Comparison of ENCODE assay signal across 20 cellular contexts in genomic region chr9:135216236-135216635, GRCh38.
DNase-seq lines count a peak whose midpoint lies in the region; ATAC-seq, FAIRE-seq and TF ChIP-seq lines count a peak whose summit lies in the region.
"Had no signal": no experiment of that assay in that cellular context is flagged by ENCODE, and none has a peak within 500 bp of the region (broad histone marks: within the 10 kb centered on the region; RNA-seq: fewer than 3 reads in every experiment).

No MANE protein-coding gene starts in this region.

- H3K14ac ChIP-seq in H1 (ENCODE audit: insufficient read length) = no peak overlapping the region

- H2AK5ac ChIP-seq in H1 (ENCODE audit: low read depth, low read length) = no peak overlapping the region

- intact Hi-C loops in pancreas (cut with DNase I) = no loop called here
- intact Hi-C loops in CD4-positive, alpha-beta T cell (cut with DNase I, micrococcal nuclease) = no loop called here

- no peak overlapping the region for H2BK20ac ChIP-seq in H1 (ENCODE audit: low read length)

- POLR2A ChIA-PET in H1 (lab: Charles Lee; ENCODE audit: partially characterized antibody) = no interaction called here
- POLR2A ChIA-PET in CD4-positive, alpha-beta T cell (lab: Charles Lee) = no interaction called here

- H3K27ac Mint-ChIP-seq in CD4-positive, alpha-beta T cell = no peak overlapping the region
- H3K27ac Mint-ChIP-seq: IgD-negative memory B cell had no signal

- H4K5ac ChIP-seq in H1 (ENCODE audit: insufficient read length, low read depth, low read length) = no peak overlapping the region

- H3K56ac ChIP-seq in H1 (replicated peaks; ENCODE audit: insufficient read length, low read depth, low read length) = no peak overlapping the region

- H3K9me3 ChIP-seq in BE2C (peaks cover 2% of the 10 kb centered on the region; the same call in 1 of the 2 replicates), H1 (ENCODE audit: insufficient read depth in 2 of 2, low read depth in 1 of 2, low read length in 1 of 2) (peaks cover 5 to 9% of the 10 kb centered on the region in 2 experiments; a peak in 3 of 4 replicates), pancreas (no peaks in the 10 kb centered on the region), small intestine (ENCODE audit: control insufficient read depth, low read depth) (no peaks in the 10 kb centered on the region)
- H3K9me3 ChIP-seq in CD4-positive, alpha-beta T cell (ENCODE audit: control insufficient read depth, low read length) = no peaks in the 10 kb centered on the region
- H3K9me3 ChIP-seq: MG63 had no signal

- no peak overlapping the region for H3K9ac ChIP-seq in H1 (replicated peaks in 1 of 4; ENCODE audit: extremely low read depth in 1 of 4, low read depth in 3 of 4, low read length in 3 of 4)

- no peak overlapping the region for H3K4me3 Mint-ChIP-seq in CD4-positive, alpha-beta T cell
- H3K4me3 Mint-ChIP-seq: IgD-negative memory B cell had no signal

- no peak overlapping the region for H2AFZ ChIP-seq in H1 (ENCODE audit: low read length)

- no peak for TF ChIP-seq EP300 in H1 (IDR thresholded peaks at IDR 0.05; ENCODE audit: borderline replicate concordance in 1 of 2, low read depth in 2 of 2, low read length in 2 of 2)

- no peak overlapping the region for H2BK120ac ChIP-seq in H1 (replicated peaks; ENCODE audit: low read depth, low read length)

- no peak overlapping the region for H4K8ac ChIP-seq in H1 (ENCODE audit: extremely low read depth, insufficient read depth, low read length)

- no peaks in the 10 kb centered on the region for H3K36me3 Mint-ChIP-seq in CD4-positive, alpha-beta T cell (ENCODE audit: low read depth)
- H3K36me3 Mint-ChIP-seq: IgD-negative memory B cell had no signal

- peak; percentile 16 to 31 (median 20) for ATAC-seq in pancreas
- ATAC-seq in CD4-positive, alpha-beta T cell (ENCODE audit: poor library complexity) = no peak

- H2BK5ac ChIP-seq in H1 (ENCODE audit: low read depth, low read length) = no peak overlapping the region

- H3K27me3 Mint-ChIP-seq in CD4-positive, alpha-beta T cell = peaks cover 19% of the 10 kb centered on the region

- H2BK15ac ChIP-seq in H1 (ENCODE audit: low read length) = no peak overlapping the region

- FAIRE-seq in H1 (lab: Jason Lieb, UNC) (no peak), pancreas (lab: Jason Lieb, UNC) (no peak), small intestine (lab: Jason Lieb, UNC) (no peak), GM12892 (lab: Jason Lieb, UNC) (no peak)

- TF ChIP-seq RAD21 in H1 (IDR thresholded peaks at IDR 0.05 in 1 of 2, conservative IDR thresholded peaks at IDR 0.05 in 1 of 2; ENCODE audit: low read depth in 2 of 2, low read length in 2 of 2) = no peak

- H3K9me3 Mint-ChIP-seq in CD4-positive, alpha-beta T cell = no peaks in the 10 kb centered on the region

- H3K4me2 ChIP-seq in H1 (ENCODE audit: insufficient read depth in 1 of 2, low read depth in 2 of 2, low read length in 2 of 2) = no peak overlapping the region

- no peak overlapping the region for H3K23ac ChIP-seq in H1 (ENCODE audit: insufficient read length)

- no peak overlapping the region for H3K27ac ChIP-seq in H1 (ENCODE audit: low read depth, low read length)
- H3K27ac ChIP-seq in pancreas = peak overlapping the region; percentile 11 to 60 (median 40)
- no peak overlapping the region for H3K27ac ChIP-seq in small intestine (ENCODE audit: low read depth in 1 of 2, low read length in 1 of 2)
- H3K27ac ChIP-seq in CD4-positive, alpha-beta T cell (ENCODE audit: low read depth, low read length) = no peak overlapping the region
- H3K27ac ChIP-seq: HL-60 had no signal

- H4K91ac ChIP-seq in H1 (replicated peaks; ENCODE audit: insufficient read length, low read length) = peak overlapping the region; percentile 11

- CTCF ChIA-PET in H1 (lab: Charles Lee; ENCODE audit: partially characterized antibody) = interaction anchor here (1.1 to 3.3 kb wide), 2 partner anchors 65 to 196 kb away, joined by 3 to 14 read pairs; no protein-coding TSS in a partner anchor
- CTCF ChIA-PET in CD4-positive, alpha-beta T cell (lab: Charles Lee) = no interaction called here

- H3K36me3 ChIP-seq in BE2C = no peaks in the 10 kb centered on the region
- H3K36me3 ChIP-seq in H7 (replicated peaks; ENCODE audit: control insufficient read depth, insufficient read depth, low read length) = no peaks in the 10 kb centered on the region
- no peaks in the 10 kb centered on the region for H3K36me3 ChIP-seq in H1 (ENCODE audit: control insufficient read depth in 2 of 4, insufficient read depth in 4 of 4, low read length in 3 of 4)
- no peaks in the 10 kb centered on the region for H3K36me3 ChIP-seq in pancreas
- no peaks in the 10 kb centered on the region for H3K36me3 ChIP-seq in small intestine (ENCODE audit: control insufficient read depth in 2 of 2, insufficient read depth in 2 of 2, low read length in 2 of 2)
- H3K36me3 ChIP-seq: MG63 had no signal

- no peaks in the 10 kb centered on the region for H3K79me1 ChIP-seq in H1 (ENCODE audit: low read depth, low read length)

- no peak overlapping the region for H2BK12ac ChIP-seq in H1 (ENCODE audit: low read depth, low read length)

- H3K18ac ChIP-seq in H1 (ENCODE audit: extremely low read depth, low read length) = no peak overlapping the region

- H3K4me3 ChIP-seq in BE2C (ENCODE audit: low read depth, low read length) = no peak overlapping the region
- H3K4me3 ChIP-seq in H7 (ENCODE audit: insufficient read depth, low read depth, low read length) = no peak overlapping the region
- no peak overlapping the region for H3K4me3 ChIP-seq in H1 (ENCODE audit: extremely low read depth in 1 of 4, insufficient read depth in 2 of 4, low read depth in 3 of 4, low read length in 4 of 4)
- H3K4me3 ChIP-seq in pancreas = no peak overlapping the region
- no peak overlapping the region for H3K4me3 ChIP-seq in small intestine (ENCODE audit: low read depth in 1 of 2, low read length in 2 of 2)
- H3K4me3 ChIP-seq: MG63 had no signal

- no peaks in the 10 kb centered on the region for H3K4me1 Mint-ChIP-seq in CD4-positive, alpha-beta T cell (ENCODE audit: low read depth)
- H3K4me1 Mint-ChIP-seq: IgD-negative memory B cell had no signal

- TF ChIP-seq CTCF in BE2C (IDR thresholded peaks at IDR 0.05; ENCODE audit: low read depth, low read length) = no peak
- TF ChIP-seq CTCF in H1 (IDR thresholded peaks at IDR 0.05; ENCODE audit: control extremely low read depth in 1 of 3, insufficient read depth in 1 of 3, low read depth in 1 of 3, low read length in 3 of 3) = no peak
- TF ChIP-seq CTCF in pancreas (IDR thresholded peaks at IDR 0.05) = no peak
- no peak for TF ChIP-seq CTCF in CD4-positive, alpha-beta T cell (IDR thresholded peaks at IDR 0.05)

- 90% methylated on average over 7 of the region's 7 CpGs; no CpG with 5 or more reads in 1 of the 2 experiments for WGBS in H1 (ENCODE audit: extremely low coverage in 1 of 2, insufficient coverage in 1 of 2, insufficient read length in 1 of 2, insufficient replicate concordance in 2 of 2, low coverage in 1 of 2, low lambda C conversion rate in 2 of 2, missing lambda C conversion rate in 1 of 2), 2 experiments
- WGBS in pancreas, 2 donors = 80 to 83% methylated on average over 7 of the region's 7 CpGs
- WGBS in small intestine, 3 donors = 79 to 85% (median 83%) methylated on average over 7 of the region's 7 CpGs

- no peaks in the 10 kb centered on the region for H3K79me2 ChIP-seq in H1 (ENCODE audit: control insufficient read depth in 1 of 2, insufficient read depth in 2 of 2, low read length in 2 of 2)

- H3K27me3 ChIP-seq in BE2C (no peaks in the 10 kb centered on the region), H7 (ENCODE audit: control insufficient read depth, insufficient read depth, low read length) (no peaks in the 10 kb centered on the region), H1 (replicated peaks in 1 of 4; ENCODE audit: control insufficient read depth in 3 of 4, extremely low read depth in 1 of 4, insufficient read depth in 3 of 4, low read length in 3 of 4) (no peaks in the 10 kb centered on the region), pancreas (no peaks in the 10 kb centered on the region), small intestine (ENCODE audit: control insufficient read depth in 2 of 2, insufficient read depth in 2 of 2, low read length in 2 of 2) (no peaks in the 10 kb centered on the region)
- peaks cover 5% of the 10 kb centered on the region for H3K27me3 ChIP-seq in CD4-positive, alpha-beta T cell (ENCODE audit: control insufficient read depth, insufficient read depth, low read length)
- H3K27me3 ChIP-seq: MG63 had no signal

- H4K20me1 ChIP-seq in H1 (replicated peaks in 1 of 2; ENCODE audit: control insufficient read depth in 1 of 2, insufficient read depth in 2 of 2, low read length in 2 of 2) = no peaks in the 10 kb centered on the region

- TF ChIP-seq POLR2A in H1 (IDR thresholded peaks at IDR 0.05; ENCODE audit: control extremely low read depth in 1 of 2, low read depth in 2 of 2, low read length in 2 of 2) (no peak), GM12892 (IDR thresholded peaks at IDR 0.05; ENCODE audit: low read depth, low read length) (no peak)

- 0 out of 2 replicates have a peak, but pooled peaks cover 2% of the 10 kb centered on the region for H3K23me2 ChIP-seq in H1 (ENCODE audit: low read depth, low read length)

- peak; percentile 6 for DNase-seq in BE2C
- peak; percentile 40 for DNase-seq in H7
- no peak for DNase-seq in H1 (ENCODE audit: low read depth in 1 of 2, low spot score in 2 of 2)
- DNase-seq in pancreas = peak in 3 of 6 donors; percentile 17 to 57 (median 55)
- DNase-seq in NCI-H2171 (lab: John Stamatoyannopoulos, UW) = no peak
- DNase-seq in small intestine = no peak
- no peak for DNase-seq in CD4-positive, alpha-beta T cell
- no peak for DNase-seq in GM12892 (ENCODE audit: insufficient read length)
- DNase-seq: ACHN, COR-L47, DND-41, HCEC 1CT, Karpas-422, NCI-H1048, NCI-H1436, NCI-H1930, NCI-H526 treated with DMSO at 0.1 percent for 48 hours had no signal

- H3K4me1 ChIP-seq in BE2C (peaks cover 40% of the 10 kb centered on the region), H1 (replicated peaks in 1 of 4; ENCODE audit: control insufficient read depth in 3 of 4, insufficient read depth in 4 of 4, low read length in 3 of 4) (peaks cover 16 to 30% (median 20%) of the 10 kb centered on the region in 4 experiments), pancreas (peaks cover 16 to 29% (median 20%) of the 10 kb centered on the region in 3 donors), small intestine (ENCODE audit: control insufficient read depth in 2 of 2, insufficient read depth in 1 of 2, low read depth in 1 of 2, low read length in 1 of 2) (no peaks in the 10 kb centered on the region)

- no peak overlapping the region for H3K4ac ChIP-seq in H1 (replicated peaks; ENCODE audit: insufficient read length, low read depth, low read length)

TF ChIP-seq in H1, 55 proteins besides CTCF, POLR2A, EP300 and RAD21 (continues in another document):
- TF ChIP-seq SIRT6 (IDR thresholded peaks at IDR 0.05; ENCODE audit: low read length) (no peak), BRCA1 (IDR thresholded peaks at IDR 0.05; ENCODE audit: low read depth, low read length) (no peak), NRF1 (IDR thresholded peaks at IDR 0.05; ENCODE audit: low read depth, low read length) (no peak), SIX5 (IDR thresholded peaks at IDR 0.05; ENCODE audit: low read depth, low read length) (no peak), CHD1 (IDR thresholded peaks at IDR 0.05; ENCODE audit: low read depth, low read length) (no peak), RNF2 (IDR thresholded peaks at IDR 0.05; ENCODE audit: borderline replicate concordance, low read depth, low read length, missing control alignments, poor library complexity, severe bottlenecking) (no peak)

Comparison
In these comparisons a context has a peak if more than half of its experiments do, and no peak if none do; other contexts are left out.
1. DNase-seq: peak in BE2C (single experiment) and H7 (single experiment); none in H1 (0 of 2), NCI-H2171 (single experiment), small intestine (single experiment), CD4-positive, alpha-beta T cell (0 of 10) and GM12892 (single experiment).
2. H3K27ac ChIP-seq: peak in pancreas (4 of 4); none in H1 (single experiment), small intestine (0 of 2) and CD4-positive, alpha-beta T cell (single experiment).